Comparison of ENCODE assay signal across 11 cellular contexts in genomic region chr2:207765541-207765940, GRCh38. TPM values are rescaled to one million over a fixed set of nuclear protein-coding genes. Genes with fewer than 3 reads are reported as not detected.
DNase-seq lines count a peak whose midpoint lies in the region; ATAC-seq, FAIRE-seq and TF ChIP-seq lines count a peak whose summit lies in the region.
"Had no signal": no experiment of that assay in that cellular context is flagged by ENCODE, and none has a peak within 500 bp of the region (broad histone marks: within the 10 kb centered on the region; RNA-seq: fewer than 3 reads in every experiment).

No MANE protein-coding gene starts in this region.

- no peak for ATAC-seq in HG02981 (IDR thresholded peaks at IDR 0.05; ENCODE audit: unreplicated experiment)

- H3K9me3 ChIP-seq in small intestine (ENCODE audit: control insufficient read depth, low read depth) (no peaks in the 10 kb centered on the region), breast epithelium (no peaks in the 10 kb centered on the region)

- H3K4me3 ChIP-seq in iPS-11a (ENCODE audit: low read depth, low read length) (peak overlapping the region; percentile 29), small intestine (ENCODE audit: low read depth in 1 of 2, low read length in 2 of 2) (peak overlapping the region in 1 of 2 donors; percentile 32), breast epithelium (no peak overlapping the region)

- intact Hi-C loops in breast epithelium (cut with DNase I; ENCODE audit: low total_unique reads) = loop anchor here (2.0 kb wide), 1 partner anchor 55 kb away; the partner anchor contains the start of gene CCNYL1

- no peak overlapping the region for H3K27ac ChIP-seq in small intestine (ENCODE audit: low read depth in 1 of 2, low read length in 1 of 2)
- no peak overlapping the region for H3K27ac ChIP-seq in breast epithelium
- H3K27ac ChIP-seq: RWPE1 had no signal

- H3K4me1 ChIP-seq in small intestine (ENCODE audit: control insufficient read depth in 2 of 2, insufficient read depth in 1 of 2, low read depth in 1 of 2, low read length in 1 of 2) = peaks cover 0 to under 1% of the 10 kb centered on the region in 2 donors
- peaks cover 0 to 3% of the 10 kb centered on the region in 2 donors for H3K4me1 ChIP-seq in breast epithelium

- H3K27me3 ChIP-seq in small intestine (ENCODE audit: control insufficient read depth in 2 of 2, insufficient read depth in 2 of 2, low read length in 2 of 2) (no peaks in the 10 kb centered on the region), breast epithelium (no peaks in the 10 kb centered on the region)

- no peak for TF ChIP-seq POLR2A in breast epithelium (IDR thresholded peaks at IDR 0.05)

- FAIRE-seq in small intestine (lab: Jason Lieb, UNC) (no peak), D721Med (lab: Jason Lieb, UNC) (no peak)
- FAIRE-seq: endothelial cell of umbilical vein had no signal

- TF ChIP-seq CTCF in D721Med (IDR thresholded peaks at IDR 0.05; ENCODE audit: insufficient read depth, missing control alignments) (no peak), breast epithelium (IDR thresholded peaks at IDR 0.05) (no peak)

- H3K36me3 ChIP-seq in small intestine (ENCODE audit: control insufficient read depth in 2 of 2, insufficient read depth in 2 of 2, low read length in 2 of 2) = peaks cover 4 to 10% of the 10 kb centered on the region in 2 donors
- no peaks in the 10 kb centered on the region for H3K36me3 ChIP-seq in breast epithelium

- DNase-seq in HT-29 (ENCODE audit: low spot score) = peak; percentile 68
- peak; percentile 59 for DNase-seq in NCI-H526 treated with DMSO at 0.1 percent for 48 hours (lab: John Stamatoyannopoulos, UW)
- DNase-seq in small intestine = peak; percentile 97
- no peak for DNase-seq in D721Med (ENCODE audit: insufficient read length, low spot score)
- DNase-seq in breast epithelium (ENCODE audit: low spot score in 2 of 2) = no peak
- DNase-seq: activated T-cell treated with anti-CD3 and anti-CD28 coated beads, Interleukin-2, amount 50 U/mL, for 1 hour; NCI-H1092 treated with DMSO at 0.1 percent for 48 hours had no signal

- WGBS in small intestine, 3 donors = 29 to 48% (median 30%) methylated on average over 2 of the region's 2 CpGs

RNA-seq across cellular contexts. Expression of gene FZD5, which starts 4.2 kb away (rescaled TPM):
- 24.0 and 29.2 TPM in 2 replicates for total RNA-seq in HT-29 (2014; rRNA removed; shearing (Covaris generic))
- polyA plus RNA-seq in small intestine = 10 to 100 TPM in 2 of 3 donors, 1 to 10 TPM in 1; 8.7 to 18.5 (median 10.3) TPM
- total RNA-seq in breast epithelium = 10 to 100 TPM in 2 of 3 donors, 1 to 10 TPM in 1; 5.2 to 17.0 (median 12.1) TPM

RNA-seq across cellular contexts. Expression of gene CCNYL1, which starts 54.1 kb away (rescaled TPM):
- total RNA-seq in HT-29 (2014; rRNA removed; shearing (Covaris generic)) = 3.2 and 4.7 TPM in 2 replicates
- 10 to 100 TPM in 2 of 3 donors, 1 to 10 TPM in 1; 8.2 to 15.2 (median 15.1) TPM for polyA plus RNA-seq in small intestine
- total RNA-seq in breast epithelium = 10 to 100 TPM in 2 of 3 donors, 1 to 10 TPM in 1; 10.0 to 17.4 (median 11.8) TPM

Comparison
In these comparisons a context has a peak if more than half of its experiments do, and no peak if none do; other contexts are left out.
1. DNase-seq: peak in HT-29 (single experiment), NCI-H526 treated with DMSO at 0.1 percent for 48 hours (single experiment) and small intestine (single experiment); none in D721Med (single experiment) and breast epithelium (0 of 2).